Comparison of ENCODE assay signal across 17 cellular contexts in genomic region chr3:120470870-120471269, GRCh38. TPM values are rescaled to one million over a fixed set of nuclear protein-coding genes. Genes with fewer than 3 reads are reported as not detected.
A peak's percentile ranks its signal among the peaks of the same experiment; 100 is the strongest.
DNase-seq lines count a peak whose midpoint lies in the region; ATAC-seq, FAIRE-seq and TF ChIP-seq lines count a peak whose summit lies in the region.
"Had no signal": no experiment of that assay in that cellular context is flagged by ENCODE, and none has a peak within 500 bp of the region (broad histone marks: within the 10 kb centered on the region; RNA-seq: fewer than 3 reads in every experiment).

No MANE protein-coding gene starts in this region.

- no peak for DNase-seq in H9
- peak; percentile 13 for DNase-seq in astrocyte of the spinal cord (ENCODE audit: low read depth, low spot score)
- no peak for DNase-seq in right cardiac atrium
- peak; percentile 68 for DNase-seq in sigmoid colon
- no peak for DNase-seq in effector memory CD4-positive, alpha-beta T cell
- no peak for DNase-seq in CD4-positive, alpha-beta T cell
- DNase-seq in small intestine, result no peak
- DNase-seq in NCI-H2171 treated with DMSO at 0.1 percent for 48 hours (lab: John Stamatoyannopoulos, UW), result no peak
- DNase-seq: activated CD4-positive, alpha-beta T cell treated with anti-CD3 and anti-CD28 coated beads, Interleukin-2, amount 50 U/mL, for 4 hours; activated gamma-delta T cell treated with Interleukin-2 at 50 U/mL for 16 hours; central memory CD4-positive, alpha-beta T cell; islet precursor cell; KG1; Peyer's patch had no signal

- H3K4me1 ChIP-seq in H9 (ENCODE audit: insufficient read depth, low read length) (peaks cover 25% of the 10 kb centered on the region), right cardiac atrium (ENCODE audit: control insufficient read depth, insufficient read depth, low read length) (peaks cover 5% of the 10 kb centered on the region), sigmoid colon (peaks cover 0 to 45% (median 25%) of the 10 kb centered on the region in 4 donors), small intestine (ENCODE audit: control insufficient read depth in 2 of 2, insufficient read depth in 1 of 2, low read depth in 1 of 2, low read length in 1 of 2) (no peaks in the 10 kb centered on the region)
- no peaks in the 10 kb centered on the region for H3K4me1 ChIP-seq in effector memory CD4-positive, alpha-beta T cell (ENCODE audit: control insufficient read depth, insufficient read depth, low read length, poor library complexity, severe bottlenecking)
- H3K4me1 ChIP-seq: BLaER1 treated with 17β-estradiol and CSF1 and Interleukin-3, amounts not matched to agents 10 nM and 100 nM; Peyer's patch had no signal

- H2BK20ac ChIP-seq in H9 (ENCODE audit: low read depth, low read length, poor library complexity, severe bottlenecking), result no peak overlapping the region

- no peak overlapping the region for H3K4me3 Mint-ChIP-seq in H9
- H3K4me3 Mint-ChIP-seq in CD4-positive, alpha-beta T cell, result no peak overlapping the region
- H3K4me3 Mint-ChIP-seq: T-helper 2 cell treated with Interferon-gamma antibody and Interleukin-4, amounts not matched to agents 5 μg/mL and 100 μg/mL, for 36 hours had no signal

- CTCF ChIA-PET in CD4-positive, alpha-beta T cell (lab: Charles Lee), result no interaction called here

- no peaks in the 10 kb centered on the region for H3K27me3 Mint-ChIP-seq in H9 (ENCODE audit: low read depth)
- peaks cover 30% of the 10 kb centered on the region for H3K27me3 Mint-ChIP-seq in CD4-positive, alpha-beta T cell

- FAIRE-seq in small intestine (lab: Jason Lieb, UNC), result no peak

- peak overlapping the region; percentile 78 for H2AFZ ChIP-seq in H9 (ENCODE audit: low read length)

- no peak for TF ChIP-seq EP300 in sigmoid colon (IDR thresholded peaks at IDR 0.05)

- in situ Hi-C loops in astrocyte of the spinal cord (cut with HindIII; ENCODE audit: low sequenced_read_pairs), result no loop called here

- no peak overlapping the region for H4K8ac ChIP-seq in H9 (replicated peaks; ENCODE audit: insufficient read length, low read depth, low read length)

- no peak overlapping the region for H3T11ph ChIP-seq in H9 (ENCODE audit: low read length)

- H3K4me3 ChIP-seq in astrocyte of the spinal cord (ENCODE audit: low read depth, low read length), result no peak overlapping the region
- no peak overlapping the region for H3K4me3 ChIP-seq in right cardiac atrium (ENCODE audit: low read length)
- H3K4me3 ChIP-seq in sigmoid colon, result no peak overlapping the region
- H3K4me3 ChIP-seq in effector memory CD4-positive, alpha-beta T cell (ENCODE audit: insufficient read depth, low read depth, low read length, poor library complexity, severe bottlenecking), result no peak overlapping the region
- H3K4me3 ChIP-seq in small intestine (ENCODE audit: low read depth in 1 of 2, low read length in 2 of 2), result no peak overlapping the region
- H3K4me3 ChIP-seq: BLaER1 treated with 17β-estradiol and CSF1 and Interleukin-3, amounts not matched to agents 10 nM and 100 nM; Peyer's patch had no signal

- no peak overlapping the region for H3K4ac ChIP-seq in H9 (ENCODE audit: low read depth, low read length)

- no peak overlapping the region for H3K23ac ChIP-seq in H9 (ENCODE audit: insufficient read length, low read depth, low read length)

- WGBS in H9 (ENCODE audit: extremely low coverage, insufficient read length, low lambda C conversion rate), result no CpG with 5 or more reads among the region's 2 CpGs
- WGBS in right cardiac atrium, result 31% methylated on average over 2 of the region's 2 CpGs
- 25 to 51% methylated on average over 2 of the region's 2 CpGs for WGBS in sigmoid colon, 2 donors
- WGBS in small intestine, 3 donors, result 28 to 52% (median 28%) methylated on average over 2 of the region's 2 CpGs

- peak overlapping the region; percentile 72 for H4K91ac ChIP-seq in H9 (ENCODE audit: insufficient read length, low read depth, low read length)

- peak overlapping the region in 2 of 3 experiments; percentile 54 to 88; a peak in 5 of 7 replicates for H3K27ac Mint-ChIP-seq in H9
- H3K27ac Mint-ChIP-seq in CD4-positive, alpha-beta T cell, result no peak overlapping the region
- H3K27ac Mint-ChIP-seq: T-helper 2 cell treated with Interferon-gamma antibody and Interleukin-4, amounts not matched to agents 5 μg/mL and 100 μg/mL, for 36 hours had no signal

- no peak overlapping the region for H4K5ac ChIP-seq in H9 (ENCODE audit: insufficient read length, low read depth, low read length)

- no peak overlapping the region for H2BK5ac ChIP-seq in H9 (ENCODE audit: insufficient read length, low read length)

- H3K18ac ChIP-seq in H9 (ENCODE audit: insufficient read length, low read depth, low read length), result peak overlapping the region; percentile 51

- peak overlapping the region; percentile 26 for H3K27ac ChIP-seq in H9 (ENCODE audit: insufficient read length, low read depth, low read length)
- H3K27ac ChIP-seq in right cardiac atrium (ENCODE audit: low read length), result no peak overlapping the region
- peak overlapping the region; percentile 52 to 69 (median 54) for H3K27ac ChIP-seq in sigmoid colon
- H3K27ac ChIP-seq in effector memory CD4-positive, alpha-beta T cell (ENCODE audit: insufficient read depth, low read length, poor library complexity, severe bottlenecking), result no peak overlapping the region
- no peak overlapping the region for H3K27ac ChIP-seq in CD4-positive, alpha-beta T cell (ENCODE audit: low read depth, low read length)
- H3K27ac ChIP-seq in small intestine (ENCODE audit: low read depth in 1 of 2, low read length in 1 of 2), result no peak overlapping the region
- H3K27ac ChIP-seq: BLaER1 treated with 17β-estradiol and CSF1 and Interleukin-3, amounts not matched to agents 10 nM and 100 nM; neutrophil had no signal

- no peak for TF ChIP-seq CTCF in H9 (conservative IDR thresholded peaks at IDR 0.05)
- TF ChIP-seq CTCF in astrocyte of the spinal cord (IDR thresholded peaks at IDR 0.05; ENCODE audit: low read depth, low read length), result no peak
- no peak for TF ChIP-seq CTCF in sigmoid colon (IDR thresholded peaks at IDR 0.05)
- TF ChIP-seq CTCF in CD4-positive, alpha-beta T cell (IDR thresholded peaks at IDR 0.05), result no peak

- no peaks in the 10 kb centered on the region for H3K79me1 ChIP-seq in H9 (ENCODE audit: insufficient read depth, low read depth, low read length, poor library complexity, severe bottlenecking)

- no peaks in the 10 kb centered on the region for H3K23me2 ChIP-seq in H9 (ENCODE audit: insufficient read length, low read depth, low read length, poor library complexity, severe bottlenecking)

- ATAC-seq in right cardiac atrium, result peak; percentile 77 to 84
- no peak for ATAC-seq in CD4-positive, alpha-beta T cell (ENCODE audit: poor library complexity)

- H3K56ac ChIP-seq in H9 (ENCODE audit: insufficient read length, low read depth, low read length), result no peak overlapping the region

- no peaks in the 10 kb centered on the region for H3K79me2 ChIP-seq in H9 (ENCODE audit: insufficient read depth, low read length)

- H3K9me3 Mint-ChIP-seq in H9, result peaks cover 7 to 12% of the 10 kb centered on the region in 2 experiments
- H3K9me3 Mint-ChIP-seq in CD4-positive, alpha-beta T cell, result no peaks in the 10 kb centered on the region
- H3K9me3 Mint-ChIP-seq: T-helper 2 cell treated with Interferon-gamma antibody and Interleukin-4, amounts not matched to agents 5 μg/mL and 100 μg/mL, for 36 hours had no signal

- H3K4me1 Mint-ChIP-seq in H9, result peaks cover 60% of the 10 kb centered on the region in 2 experiments
- H3K4me1 Mint-ChIP-seq in CD4-positive, alpha-beta T cell (ENCODE audit: low read depth), result no peaks in the 10 kb centered on the region

- H3K9ac ChIP-seq in H9 (ENCODE audit: extremely low read depth, insufficient read length, low read length), result no peak overlapping the region
- H3K9ac ChIP-seq: BLaER1 treated with 17β-estradiol and CSF1 and Interleukin-3, amounts not matched to agents 10 nM and 100 nM had no signal

- H3K27me3 ChIP-seq in H9 (ENCODE audit: insufficient read depth, low read length), result no peaks in the 10 kb centered on the region
- no peaks in the 10 kb centered on the region for H3K27me3 ChIP-seq in right cardiac atrium (ENCODE audit: control insufficient read depth, insufficient read depth)
- H3K27me3 ChIP-seq in sigmoid colon, result no peaks in the 10 kb centered on the region
- H3K27me3 ChIP-seq in effector memory CD4-positive, alpha-beta T cell (replicated peaks; ENCODE audit: control insufficient read depth, insufficient read depth, low read length, poor library complexity, severe bottlenecking), result peaks cover 2% of the 10 kb centered on the region
- no peaks in the 10 kb centered on the region for H3K27me3 ChIP-seq in CD4-positive, alpha-beta T cell (ENCODE audit: control insufficient read depth, insufficient read depth, low read length)
- H3K27me3 ChIP-seq in small intestine (ENCODE audit: control insufficient read depth in 2 of 2, insufficient read depth in 2 of 2, low read length in 2 of 2), result no peaks in the 10 kb centered on the region
- H3K27me3 ChIP-seq: BLaER1 treated with 17β-estradiol and CSF1 and Interleukin-3, amounts not matched to agents 10 nM and 100 nM; Peyer's patch had no signal

- H2AK5ac ChIP-seq in H9 (ENCODE audit: insufficient read length, low read length), result no peak overlapping the region

- H3K36me3 Mint-ChIP-seq in H9 (ENCODE audit: insufficient read depth in 1 of 3, low read depth in 3 of 3), result peaks cover 2 to 19% (median 4%) of the 10 kb centered on the region in 3 experiments; a peak in 5 of 7 replicates
- H3K36me3 Mint-ChIP-seq in CD4-positive, alpha-beta T cell (ENCODE audit: low read depth), result no peaks in the 10 kb centered on the region

- H4K20me1 ChIP-seq in H9 (ENCODE audit: control insufficient read depth, insufficient read depth, insufficient read length), result no peaks in the 10 kb centered on the region
- H4K20me1 ChIP-seq: BLaER1 treated with 17β-estradiol and CSF1 and Interleukin-3, amounts not matched to agents 10 nM and 100 nM had no signal

- no peak overlapping the region for H2BK15ac ChIP-seq in H9 (ENCODE audit: low read depth, low read length)

- H3K36me3 ChIP-seq in sigmoid colon (no peaks in the 10 kb centered on the region), small intestine (ENCODE audit: control insufficient read depth in 2 of 2, insufficient read depth in 2 of 2, low read length in 2 of 2) (no peaks in the 10 kb centered on the region)
- H3K36me3 ChIP-seq in effector memory CD4-positive, alpha-beta T cell (ENCODE audit: control insufficient read depth, insufficient read depth, low read length), result no peaks in the 10 kb centered on the region
- H3K36me3 ChIP-seq: BLaER1 treated with 17β-estradiol and CSF1 and Interleukin-3, amounts not matched to agents 10 nM and 100 nM; neutrophil; Peyer's patch had no signal

- intact Hi-C loops in right cardiac atrium (cut with DNase I), result no loop called here
- intact Hi-C loops in sigmoid colon (cut with DNase I), result no loop called here
- intact Hi-C loops in CD4-positive, alpha-beta T cell (cut with DNase I, micrococcal nuclease), result no loop called here

- H3K9me3 ChIP-seq in H9 (ENCODE audit: control insufficient read depth, low read depth, low read length), result no peaks in the 10 kb centered on the region
- no peaks in the 10 kb centered on the region for H3K9me3 ChIP-seq in right cardiac atrium (ENCODE audit: control insufficient read depth, low read length)
- H3K9me3 ChIP-seq in sigmoid colon, result no peaks in the 10 kb centered on the region
- no peaks in the 10 kb centered on the region for H3K9me3 ChIP-seq in effector memory CD4-positive, alpha-beta T cell (ENCODE audit: control insufficient read depth, low read length)
- no peaks in the 10 kb centered on the region for H3K9me3 ChIP-seq in CD4-positive, alpha-beta T cell (ENCODE audit: control insufficient read depth, low read length)
- H3K9me3 ChIP-seq in small intestine (ENCODE audit: control insufficient read depth, low read depth), result no peaks in the 10 kb centered on the region
- H3K9me3 ChIP-seq: neutrophil, Peyer's patch had no signal

- peak overlapping the region; percentile 77 for H3K14ac ChIP-seq in H9 (ENCODE audit: insufficient read depth, low read length)

- POLR2A ChIA-PET in CD4-positive, alpha-beta T cell (lab: Charles Lee), result no interaction called here

- H2BK120ac ChIP-seq in H9 (ENCODE audit: low read depth, low read length, poor library complexity, severe bottlenecking), result no peak overlapping the region

- H2BK12ac ChIP-seq in H9 (ENCODE audit: insufficient read length, low read depth, low read length), result peak overlapping the region; percentile 95

- no peak for TF ChIP-seq POLR2A in sigmoid colon (IDR thresholded peaks at IDR 0.05)

- H3K4me2 ChIP-seq in H9 (ENCODE audit: insufficient read depth, insufficient read length, low read length), result no peak overlapping the region
- H3K4me2 ChIP-seq: BLaER1 treated with 17β-estradiol and CSF1 and Interleukin-3, amounts not matched to agents 10 nM and 100 nM had no signal

RNA-seq across cellular contexts. Expression of gene FSTL1, which starts 20.1 kb away (rescaled TPM):
- 305 and 326 TPM in 2 replicates for total RNA-seq in H9 (2021)
- 100 to 1,000 TPM; 341 to 735 (median 465) TPM for total RNA-seq in right cardiac atrium
- polyA plus RNA-seq in right cardiac atrium, result 134 TPM
- total RNA-seq in sigmoid colon, result 100 to 1,000 TPM; 266 to 653 (median 320) TPM
- 10 to 100 TPM in 2 of 3 donors, 1 to 10 TPM in 1; 8.1 to 56.2 (median 24.6) TPM for polyA plus RNA-seq in sigmoid colon
- under 1 TPM in 1 of 2 experiments, not detected in 1; 0.03 TPM for total RNA-seq in CD4-positive, alpha-beta T cell
- polyA plus RNA-seq in small intestine, result 10 to 100 TPM in 1 of 3 donors, 1 to 10 TPM in 2; 1.3 to 90.1 (median 2.7) TPM

Comparison
In these comparisons a context has a peak if more than half of its experiments do, and no peak if none do; other contexts are left out.
1. DNase-seq: peak in astrocyte of the spinal cord (single experiment) and sigmoid colon (single experiment); none in H9 (single experiment), right cardiac atrium (0 of 3), effector memory CD4-positive, alpha-beta T cell (0 of 3), CD4-positive, alpha-beta T cell (0 of 10), small intestine (single experiment) and NCI-H2171 treated with DMSO at 0.1 percent for 48 hours (single experiment).
2. H3K27ac ChIP-seq: peak in H9 (single experiment) and sigmoid colon (4 of 4); none in right cardiac atrium (single experiment), effector memory CD4-positive, alpha-beta T cell (single experiment), CD4-positive, alpha-beta T cell (single experiment) and small intestine (0 of 2).
3. RNA of gene FSTL1, which starts 20.1 kb away (total RNA-seq): 341 to 735 TPM in right cardiac atrium, 266 to 653 TPM in sigmoid colon and 305 to 326 TPM in H9; 0.03 TPM in CD4-positive, alpha-beta T cell; every median in the first group is over 100 times any median in the second.